ENCODE assay signal across 8 cellular contexts in genomic region chr6:27126815-27127537, GRCh38.
DNase-seq lines count a peak whose midpoint lies in the region; ATAC-seq and TF ChIP-seq lines count a peak whose summit lies in the region.

No MANE protein-coding gene starts in this region.

- H3K4me1 ChIP-seq in HUES6 (ENCODE audit: control insufficient read depth, insufficient read depth, low read length) (peaks cover 7% of the 10 kb centered on the region; the same call in 1 of the 2 replicates), heart left ventricle (peaks cover 0 to 17% (median 4%) of the 10 kb centered on the region in 12 donors), prostate gland (replicated peaks) (no peaks in the 10 kb centered on the region), aorta (ENCODE audit: control insufficient read depth in 1 of 2, insufficient read depth in 2 of 2, low read length in 2 of 2) (peaks cover 0 to 1% of the 10 kb centered on the region in 2 donors)

- peak; percentile 55 for ATAC-seq in GM21367 (IDR thresholded peaks at IDR 0.05; ENCODE audit: unreplicated experiment)
- ATAC-seq in heart left ventricle, result peak; percentile 88 to 95 (median 91)
- peak; percentile 90 for ATAC-seq in aorta (ENCODE audit: low FRiP score)

- H3K27ac ChIP-seq in HUES6 (ENCODE audit: low read depth, low read length) (no peak overlapping the region), heart left ventricle (peak overlapping the region in 11 of 12 donors; percentile 5 to 80 (median 67)), prostate gland (peak overlapping the region; percentile 5 to 45), aorta (ENCODE audit: low read depth in 1 of 2, low read length in 2 of 2) (no peak overlapping the region)

- H3K36me3 Mint-ChIP-seq in activated naive CD8-positive, alpha-beta T cell, result no peaks in the 10 kb centered on the region

- peak; percentile 91 for DNase-seq in Caki2 (ENCODE audit: low read depth)
- DNase-seq in SKM-1 (lab: John Stamatoyannopoulos, UW; ENCODE audit: unreplicated experiment), result peak; percentile 81
- DNase-seq in heart left ventricle, result peak; percentile 91 to 95 (median 92)
- DNase-seq in prostate gland (ENCODE audit: low spot score), result peak; percentile 86
- DNase-seq in aorta, result peak; percentile 93 to 94

- peak overlapping the region; percentile 83 for H3K4me3 Mint-ChIP-seq in activated naive CD8-positive, alpha-beta T cell

- WGBS in heart left ventricle, 4 donors, result 17 to 21% (median 18%) methylated on average over 23 of the region's 23 CpGs
- 21% methylated on average over 23 of the region's 23 CpGs for WGBS in prostate gland
- WGBS in aorta, 2 donors, result 19 to 20% methylated on average over 23 of the region's 23 CpGs

- TF ChIP-seq POLR2A in heart left ventricle (IDR thresholded peaks at IDR 0.05), result peak in 1 of 2 donors; percentile 23
- TF ChIP-seq POLR2A in prostate gland (IDR thresholded peaks at IDR 0.05), result no peak

- H3K9me3 Mint-ChIP-seq in activated naive CD8-positive, alpha-beta T cell (ENCODE audit: low read depth), result no peaks in the 10 kb centered on the region

- H3K27ac Mint-ChIP-seq in activated naive CD8-positive, alpha-beta T cell, result peak overlapping the region; percentile 64

- peaks cover 20% of the 10 kb centered on the region for H3K4me1 Mint-ChIP-seq in activated naive CD8-positive, alpha-beta T cell (ENCODE audit: low read depth)

- in situ Hi-C loops in Caki2 (cut with HindIII; ENCODE audit: low pct_unique_long_range_greater_than_20kb, low sequenced_read_pairs), result no loop called here

- no peaks in the 10 kb centered on the region for H3K27me3 Mint-ChIP-seq in activated naive CD8-positive, alpha-beta T cell

- H3K27me3 ChIP-seq in HUES6 (ENCODE audit: control insufficient read depth, insufficient read depth, low read length), result no peaks in the 10 kb centered on the region
- no peaks in the 10 kb centered on the region for H3K27me3 ChIP-seq in heart left ventricle
- H3K27me3 ChIP-seq in prostate gland (replicated peaks; ENCODE audit: insufficient read depth), result no peaks in the 10 kb centered on the region
- no peaks in the 10 kb centered on the region for H3K27me3 ChIP-seq in aorta (ENCODE audit: control insufficient read depth in 1 of 2, insufficient read depth in 2 of 2, low read length in 1 of 2)

- no peaks in the 10 kb centered on the region for H3K36me3 ChIP-seq in HUES6 (ENCODE audit: control insufficient read depth, insufficient read depth, low read length)
- no peaks in the 10 kb centered on the region for H3K36me3 ChIP-seq in heart left ventricle
- H3K36me3 ChIP-seq in prostate gland, result no peaks in the 10 kb centered on the region
- no peaks in the 10 kb centered on the region for H3K36me3 ChIP-seq in aorta (ENCODE audit: control insufficient read depth in 1 of 2, insufficient read depth in 2 of 2, low read length in 1 of 2)

- intact Hi-C loops in heart left ventricle (cut with DNase I), result loop anchor here in 2 of 10 donors (1.0 to 10.0 kb wide), 3 partner anchors 31 to 768 kb away; a partner anchor contains a TSS
- intact Hi-C loops in prostate gland (cut with DNase I), result loop anchor here (5.0 kb wide), 1 partner anchor 50 kb away; no protein-coding TSS in a partner anchor
- intact Hi-C loops in aorta (cut with DNase I), result no loop called here

- TF ChIP-seq CTCF in heart left ventricle (IDR thresholded peaks at IDR 0.05) (peak; percentile 77 to 96 (median 90)), prostate gland (IDR thresholded peaks at IDR 0.05) (peak; percentile 72 to 85 (median 76))

- H3K4me3 ChIP-seq in HUES6 (ENCODE audit: low read depth, low read length) (peak overlapping the region; percentile 51), heart left ventricle (peak overlapping the region in 11 of 12 donors; percentile 5 to 54 (median 47)), prostate gland (peak overlapping the region in 1 of 2 donors; percentile 4), aorta (ENCODE audit: low read length in 2 of 2) (peak overlapping the region; percentile 23 to 60)

- H3K9me3 ChIP-seq in HUES6 (ENCODE audit: control insufficient read depth, insufficient read depth, low read depth, low read length), result no peaks in the 10 kb centered on the region
- H3K9me3 ChIP-seq in heart left ventricle, result no peaks in the 10 kb centered on the region
- no peaks in the 10 kb centered on the region for H3K9me3 ChIP-seq in prostate gland
- no peaks in the 10 kb centered on the region for H3K9me3 ChIP-seq in aorta (ENCODE audit: control insufficient read depth, low read length)

- H3K9ac ChIP-seq in HUES6 (ENCODE audit: low read length), result no peak overlapping the region

Comparison
In these comparisons a context has a peak if more than half of its experiments do, and no peak if none do; other contexts are left out.
1. H3K27ac ChIP-seq: peak in heart left ventricle (11 of 12) and prostate gland (2 of 2); none in HUES6 (single experiment) and aorta (0 of 2).
2. Peak in every context shown above with its lines, with median percentiles within 50 percentile points of each other: DNase-seq and ATAC-seq.